In the genomic region with DNA sequence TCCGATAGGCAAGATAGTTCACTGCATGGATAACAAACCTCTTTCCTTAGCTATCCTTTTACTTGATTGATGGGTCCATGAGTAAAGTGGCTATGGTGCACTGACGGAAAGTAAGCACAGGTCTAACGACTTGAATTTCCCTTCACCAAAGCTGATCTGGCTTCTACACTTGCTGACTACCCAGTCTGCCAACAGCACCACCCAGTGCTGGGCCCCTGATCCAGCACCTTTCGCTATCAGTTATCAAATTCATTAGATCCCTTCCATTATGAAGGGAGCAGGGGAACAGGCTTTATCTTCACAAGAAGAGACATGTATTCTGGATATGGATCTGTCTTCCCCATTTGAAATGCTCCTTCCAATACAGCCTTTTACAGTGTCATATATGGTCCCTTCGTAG, we compare ENCODE assay signal across 1 cellular context.
TF ChIP-seq lines count a peak whose summit lies in the region.

No MANE protein-coding gene starts in this region.

TF ChIP-seq in H1, 55 proteins besides CTCF, POLR2A, EP300 and RAD21:
- TF ChIP-seq EGR1 (IDR thresholded peaks at IDR 0.05; ENCODE audit: borderline replicate concordance, low read depth, low read length) (no peak), RXRA (IDR thresholded peaks at IDR 0.05; ENCODE audit: insufficient read depth, low read depth, low read length) (no peak), CREB1 (IDR thresholded peaks at IDR 0.05) (no peak), JUND (IDR thresholded peaks at IDR 0.05; ENCODE audit: low read length) (no peak), RNF2 (IDR thresholded peaks at IDR 0.05; ENCODE audit: borderline replicate concordance, low read depth, low read length, missing control alignments, poor library complexity, severe bottlenecking) (no peak), SP2 (IDR thresholded peaks at IDR 0.05; ENCODE audit: low read length) (no peak), NANOG (IDR thresholded peaks at IDR 0.05; ENCODE audit: insufficient read depth, low read depth, low read length, poor library complexity, severe bottlenecking) (no peak), SP1 (IDR thresholded peaks at IDR 0.05; ENCODE audit: low read depth, low read length) (no peak), SAP30 (IDR thresholded peaks at IDR 0.05; ENCODE audit: insufficient read depth, insufficient replicate concordance, low read length) (no peak)
TF ChIP-seq in H1: peak in this region for 0.
